ENCODE assay signal across 17 cellular contexts in the genomic region with DNA sequence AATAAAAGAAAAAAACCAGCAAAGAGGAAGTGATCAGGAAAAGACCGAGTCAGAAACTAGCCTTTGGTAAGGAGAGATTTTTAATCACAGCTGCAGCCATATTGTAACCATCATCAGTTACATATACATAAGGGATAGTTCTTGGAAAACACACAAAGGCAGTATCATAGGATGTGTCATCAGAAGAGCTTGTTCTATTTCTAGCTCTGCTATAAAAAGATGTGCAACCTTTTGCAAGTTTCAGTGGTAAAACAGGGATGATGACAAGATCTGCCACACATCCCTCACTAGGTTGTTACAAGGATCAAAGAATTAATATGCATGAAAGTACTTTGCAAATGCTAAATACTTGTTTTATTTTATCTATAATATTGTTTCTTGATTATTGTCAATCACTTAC.
DNase-seq lines count a peak whose midpoint lies in the region; ATAC-seq, FAIRE-seq and TF ChIP-seq lines count a peak whose summit lies in the region.
"Had no signal": no experiment of that assay in that cellular context is flagged by ENCODE, and none has a peak within 500 bp of the region (broad histone marks: within the 10 kb centered on the region; RNA-seq: fewer than 3 reads in every experiment).

No MANE protein-coding gene starts in this region.

- POLR2A ChIA-PET in AG04449 (lab: Yijun Ruan, JAX), result no interaction called here

- H3K27me3 ChIP-seq in hepatocyte, result no peaks in the 10 kb centered on the region
- H3K27me3 ChIP-seq: ascending aorta, gastroesophageal sphincter, MG63, pancreas had no signal

- H3K4me2 ChIP-seq in hepatocyte, result peak overlapping the region; percentile 17

- H3K9me3 ChIP-seq in hepatocyte (ENCODE audit: low read depth), result no peaks in the 10 kb centered on the region
- no peaks in the 10 kb centered on the region for H3K9me3 ChIP-seq in kidney (ENCODE audit: control insufficient read depth in 1 of 2, low read length in 2 of 2)
- H3K9me3 ChIP-seq: ascending aorta, gastroesophageal sphincter, MG63 had no signal

- peaks cover 19% of the 10 kb centered on the region for H3K36me3 Mint-ChIP-seq in activated naive CD8-positive, alpha-beta T cell treated with anti-CD3 and anti-CD28 coated beads for 36 hours
- H3K36me3 Mint-ChIP-seq: mesothelial cell of epicardium had no signal

- no peak for FAIRE-seq in kidney (lab: Jason Lieb, UNC)
- FAIRE-seq: pancreas had no signal

- H4K20me1 ChIP-seq in hepatocyte (ENCODE audit: insufficient read depth, poor library complexity, severe bottlenecking), result no peaks in the 10 kb centered on the region

- H3K4me3 ChIP-seq in AG04449 (ENCODE audit: low read depth, low read length) (no peak overlapping the region), hepatocyte (no peak overlapping the region), kidney (ENCODE audit: low read length in 2 of 2) (no peak overlapping the region)
- H3K4me3 ChIP-seq: ascending aorta, gastroesophageal sphincter, MG63, pancreas had no signal

- no peaks in the 10 kb centered on the region for H3K9me2 ChIP-seq in hepatocyte (replicated peaks; ENCODE audit: insufficient read depth)

- peak; percentile 26 for ATAC-seq in HG02870 (IDR thresholded peaks at IDR 0.05; ENCODE audit: unreplicated experiment)
- ATAC-seq: gastroesophageal sphincter, pancreas, SK-N-SH treated with all-trans-retinoic acid at 6 μM for 48 hours had no signal

- H3K4me1 ChIP-seq in hepatocyte (ENCODE audit: insufficient read depth) (peaks cover 11% of the 10 kb centered on the region), kidney (ENCODE audit: control insufficient read depth in 1 of 2, insufficient read depth in 1 of 2, low read depth in 1 of 2, low read length in 2 of 2) (no peaks in the 10 kb centered on the region)
- H3K4me1 ChIP-seq: ascending aorta, pancreas had no signal

- H3K9me3 Mint-ChIP-seq in activated naive CD8-positive, alpha-beta T cell treated with anti-CD3 and anti-CD28 coated beads for 36 hours, result no peaks in the 10 kb centered on the region
- H3K9me3 Mint-ChIP-seq: dendritic cell treated with granulocyte-macrophage colony-stimulating factor and Interleukin-4, amounts not matched to agents 40 ng/mL and 50 ng/mL, for 4 days; immature natural killer cell; mesothelial cell of epicardium had no signal

- H3K27me3 Mint-ChIP-seq in activated naive CD8-positive, alpha-beta T cell treated with anti-CD3 and anti-CD28 coated beads for 36 hours, result no peaks in the 10 kb centered on the region
- H3K27me3 Mint-ChIP-seq: dendritic cell treated with granulocyte-macrophage colony-stimulating factor and Interleukin-4, amounts not matched to agents 40 ng/mL and 50 ng/mL, for 4 days had no signal

- peak overlapping the region; percentile 38 for H3K27ac Mint-ChIP-seq in activated naive CD8-positive, alpha-beta T cell treated with anti-CD3 and anti-CD28 coated beads for 36 hours
- H3K27ac Mint-ChIP-seq: dendritic cell treated with granulocyte-macrophage colony-stimulating factor and Interleukin-4, amounts not matched to agents 40 ng/mL and 50 ng/mL, for 4 days; mesothelial cell of epicardium had no signal

- TF ChIP-seq CTCF in AG04449 (IDR thresholded peaks at IDR 0.05; ENCODE audit: insufficient read depth, low read length, missing control alignments) (no peak), hepatocyte (IDR thresholded peaks at IDR 0.05; ENCODE audit: poor library complexity) (no peak), kidney (IDR thresholded peaks at IDR 0.05; ENCODE audit: borderline replicate concordance, extremely low read depth, insufficient read depth) (no peak)

- no peaks in the 10 kb centered on the region for H3K79me2 ChIP-seq in hepatocyte

- H3K9ac ChIP-seq in kidney (ENCODE audit: low read length in 2 of 2), result no peak overlapping the region

- 85% methylated on average over 1 of the region's 1 CpG for WGBS in hepatocyte (ENCODE audit: low lambda C conversion rate, missing lambda C conversion rate)

- no peaks in the 10 kb centered on the region for H3K36me3 ChIP-seq in hepatocyte (replicated peaks; ENCODE audit: insufficient read depth, low read depth)
- H3K36me3 ChIP-seq in kidney (ENCODE audit: control insufficient read depth in 1 of 2, insufficient read depth in 2 of 2, low read length in 2 of 2), result no peaks in the 10 kb centered on the region
- H3K36me3 ChIP-seq: ascending aorta, gastroesophageal sphincter, MG63, pancreas, WERI-Rb-1 had no signal

- peak overlapping the region; percentile 66 for H3K27ac ChIP-seq in hepatocyte
- H3K27ac ChIP-seq in kidney (ENCODE audit: low read depth in 2 of 2, low read length in 2 of 2), result no peak overlapping the region
- H3K27ac ChIP-seq: ascending aorta, gastroesophageal sphincter, pancreas, WERI-Rb-1 had no signal

- peaks cover 39% of the 10 kb centered on the region for H3K4me1 Mint-ChIP-seq in activated naive CD8-positive, alpha-beta T cell treated with anti-CD3 and anti-CD28 coated beads for 36 hours

- CTCF ChIA-PET in AG04449 (lab: Yijun Ruan, JAX), result no interaction called here

- DNase-seq in AG04449 (ENCODE audit: low read depth, low spot score), result peak; percentile 58
- DNase-seq in activated naive CD8-positive, alpha-beta T cell treated with anti-CD3 and anti-CD28 coated beads for 36 hours, result no peak
- no peak for DNase-seq in hepatocyte (ENCODE audit: low spot score)
- no peak for DNase-seq in UCSD-AML1 (lab: John Stamatoyannopoulos, UW; ENCODE audit: unreplicated experiment)
- DNase-seq in kidney, result no peak
- no peak for DNase-seq in activated CD4-positive, alpha-beta T cell treated with anti-CD3 and anti-CD28 coated beads, Interleukin-2, amount 50 U/mL, for 48 hours
- DNase-seq in effector CD8-positive, alpha-beta T cell (lab: John Stamatoyannopoulos, UW), result no peak
- DNase-seq: immature natural killer cell, MG63, pancreas, WERI-Rb-1 had no signal

- no peak overlapping the region for H2AFZ ChIP-seq in hepatocyte

- intact Hi-C loops in kidney (cut with DNase I), result no loop called here

- H3K4me3 Mint-ChIP-seq in activated naive CD8-positive, alpha-beta T cell treated with anti-CD3 and anti-CD28 coated beads for 36 hours, result no peak overlapping the region
- H3K4me3 Mint-ChIP-seq: dendritic cell treated with granulocyte-macrophage colony-stimulating factor and Interleukin-4, amounts not matched to agents 40 ng/mL and 50 ng/mL, for 4 days; immature natural killer cell; mesothelial cell of epicardium had no signal
